In the genomic region with DNA sequence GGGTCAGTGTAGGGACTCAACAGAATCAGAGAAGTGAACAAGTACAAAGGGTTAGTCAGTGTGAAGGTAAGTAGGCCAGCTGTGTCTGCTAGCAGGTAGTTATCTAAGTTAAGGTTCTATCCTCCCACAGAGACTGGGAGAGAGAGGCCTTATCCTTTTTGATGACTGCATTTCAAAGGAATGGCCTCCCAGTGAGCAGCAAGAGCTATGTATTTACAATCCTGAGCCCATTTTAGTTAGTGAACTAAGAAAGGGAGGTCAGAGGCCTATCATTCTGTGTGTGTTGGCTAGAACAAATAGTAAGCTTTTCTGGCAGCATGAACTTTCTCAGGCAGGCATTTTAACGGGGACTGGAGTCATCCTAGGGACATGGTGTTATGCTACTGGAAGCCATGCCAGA, we compare ENCODE assay signal across 14 cellular contexts.
DNase-seq lines count a peak whose midpoint lies in the region; ATAC-seq, FAIRE-seq and TF ChIP-seq lines count a peak whose summit lies in the region.
"Had no signal": no experiment of that assay in that cellular context is flagged by ENCODE, and none has a peak within 500 bp of the region (broad histone marks: within the 10 kb centered on the region; RNA-seq: fewer than 3 reads in every experiment).

No MANE protein-coding gene starts in this region.

- H3K4me2 ChIP-seq in H1 (ENCODE audit: insufficient read depth in 1 of 2, low read depth in 2 of 2, low read length in 2 of 2) = no peak overlapping the region
- H3K4me2 ChIP-seq in mesenchymal stem cell (ENCODE audit: low read length, poor library complexity, severe bottlenecking) = peak overlapping the region; percentile 33
- H3K4me2 ChIP-seq: BLaER1 treated with 17β-estradiol and CSF1 and Interleukin-3, amounts not matched to agents 10 nM and 100 nM had no signal

- H3K23ac ChIP-seq in H1 (ENCODE audit: insufficient read length) = no peak overlapping the region
- H3K23ac ChIP-seq in mesenchymal stem cell (ENCODE audit: low read length in 2 of 2) = no peak overlapping the region

- H3K4me3 ChIP-seq in H1 (ENCODE audit: extremely low read depth in 1 of 4, insufficient read depth in 2 of 4, low read depth in 3 of 4, low read length in 4 of 4) = no peak overlapping the region
- H3K4me3 ChIP-seq in mesenchymal stem cell (ENCODE audit: insufficient read depth in 1 of 2, low read depth in 1 of 2, low read length in 2 of 2) = no peak overlapping the region
- H3K4me3 ChIP-seq: BLaER1 treated with 17β-estradiol and CSF1 and Interleukin-3, amounts not matched to agents 10 nM and 100 nM had no signal

- no peaks in the 10 kb centered on the region for H3K36me3 Mint-ChIP-seq in stimulated activated naive B cell treated with anti-CD40 and anti-IgM and Interleukin-4, amounts not matched to agents 10 μg/mL and 1 μg/mL and 100 μg/mL, for 72 hours
- H3K36me3 Mint-ChIP-seq: activated naive CD8-positive, alpha-beta T cell treated with anti-CD3 and anti-CD28 coated beads, Interleukin-2, amount 10 ng/mL, durations not matched to agents 7 days and 5 days; memory B cell; stimulated activated effector memory CD8-positive, alpha-beta T cell treated with anti-CD3 and anti-CD28 coated beads, Interleukin-12 subunit alpha, Interleukin-12 subunit beta, amount 100 ng/mL, for 72 hours had no signal

- no peak overlapping the region for H2BK20ac ChIP-seq in H1 (ENCODE audit: low read length)

- TF ChIP-seq RAD21 in H1 (IDR thresholded peaks at IDR 0.05 in 1 of 2, conservative IDR thresholded peaks at IDR 0.05 in 1 of 2; ENCODE audit: low read depth in 2 of 2, low read length in 2 of 2) = no peak; a peak in 1 of 4 replicates

- H3K79me1 ChIP-seq in H1 (ENCODE audit: low read depth, low read length) = no peaks in the 10 kb centered on the region
- H3K79me1 ChIP-seq in mesenchymal stem cell (replicated peaks; ENCODE audit: low read length, poor library complexity, severe bottlenecking) = no peaks in the 10 kb centered on the region

- H3K79me2 ChIP-seq in H1 (ENCODE audit: control insufficient read depth in 1 of 2, insufficient read depth in 2 of 2, low read length in 2 of 2) = no peaks in the 10 kb centered on the region

- no peak for ATAC-seq in stimulated activated naive B cell treated with anti-CD40 and anti-IgM and Interleukin-4, amounts not matched to agents 10 μg/mL and 1 μg/mL and 100 μg/mL, for 72 hours (replicated peaks)
- ATAC-seq in activated CD4-positive, CD25-positive, alpha-beta regulatory T cell treated with anti-CD3 and anti-CD28 coated beads, Interleukin-2, amount 50 U/mL, for 24 hours = no peak
- ATAC-seq in GM21786 (IDR thresholded peaks at IDR 0.05; ENCODE audit: unreplicated experiment) = no peak
- ATAC-seq: activated CD8-positive, alpha-beta T cell treated with anti-CD3 and anti-CD28 coated beads, Interleukin-2, amount 10 ng/mL, durations not matched to agents 7 days and 5 days; stimulated activated effector memory CD8-positive, alpha-beta T cell treated with anti-CD3 and anti-CD28 coated beads, Interleukin-12 subunit alpha, Interleukin-12 subunit beta, amount 100 ng/mL, for 72 hours had no signal

- H3K14ac ChIP-seq in H1 (ENCODE audit: insufficient read length) (no peak overlapping the region), mesenchymal stem cell (ENCODE audit: low read length in 2 of 2) (no peak overlapping the region)

- H3K27ac ChIP-seq in H1 (ENCODE audit: low read depth, low read length) (no peak overlapping the region), mesenchymal stem cell (ENCODE audit: low read length, poor library complexity, severe bottlenecking) (peak overlapping the region; percentile 89)
- H3K27ac ChIP-seq: BLaER1 treated with 17β-estradiol and CSF1 and Interleukin-3, amounts not matched to agents 10 nM and 100 nM had no signal

- no peak overlapping the region for H2AFZ ChIP-seq in H1 (ENCODE audit: low read length)
- H2AFZ ChIP-seq in mesenchymal stem cell (ENCODE audit: low read depth, low read length) = no peak overlapping the region

- no peak overlapping the region for H3K4me3 Mint-ChIP-seq in stimulated activated naive B cell treated with anti-CD40 and anti-IgM and Interleukin-4, amounts not matched to agents 10 μg/mL and 1 μg/mL and 100 μg/mL, for 72 hours
- H3K4me3 Mint-ChIP-seq: activated CD8-positive, alpha-beta T cell treated with anti-CD3 and anti-CD28 coated beads, Interleukin-2, amount 10 ng/mL, durations not matched to agents 7 days and 5 days; activated naive CD8-positive, alpha-beta T cell treated with anti-CD3 and anti-CD28 coated beads, Interleukin-2, amount 10 ng/mL, durations not matched to agents 7 days and 5 days; memory B cell; stimulated activated effector memory CD8-positive, alpha-beta T cell treated with anti-CD3 and anti-CD28 coated beads, Interleukin-12 subunit alpha, Interleukin-12 subunit beta, amount 100 ng/mL, for 72 hours had no signal

- H2BK5ac ChIP-seq in H1 (ENCODE audit: low read depth, low read length) = no peak overlapping the region
- H2BK5ac ChIP-seq in mesenchymal stem cell (ENCODE audit: low read depth, low read length, poor library complexity, severe bottlenecking) = no peak overlapping the region

- no peak overlapping the region for H2BK120ac ChIP-seq in H1 (replicated peaks; ENCODE audit: low read depth, low read length)
- no peak overlapping the region for H2BK120ac ChIP-seq in mesenchymal stem cell (ENCODE audit: low read depth, low read length)

- no peak overlapping the region for H3K9ac ChIP-seq in H1 (replicated peaks in 1 of 4; ENCODE audit: extremely low read depth in 1 of 4, low read depth in 3 of 4, low read length in 3 of 4)
- H3K9ac ChIP-seq in mesenchymal stem cell (ENCODE audit: low read length) = no peak overlapping the region
- H3K9ac ChIP-seq: BLaER1 treated with 17β-estradiol and CSF1 and Interleukin-3, amounts not matched to agents 10 nM and 100 nM had no signal

- no peak overlapping the region for H3K56ac ChIP-seq in H1 (replicated peaks; ENCODE audit: insufficient read length, low read depth, low read length)

- H3K36me3 ChIP-seq in H1 (ENCODE audit: control insufficient read depth in 2 of 4, insufficient read depth in 4 of 4, low read length in 3 of 4) (no peaks in the 10 kb centered on the region), mesenchymal stem cell (ENCODE audit: control insufficient read depth in 1 of 2, insufficient read depth in 2 of 2, low read depth in 1 of 2, low read length in 2 of 2) (no peaks in the 10 kb centered on the region)
- H3K36me3 ChIP-seq: BLaER1 treated with 17β-estradiol and CSF1 and Interleukin-3, amounts not matched to agents 10 nM and 100 nM had no signal

- peak; percentile 88 for FAIRE-seq in H1 (lab: Jason Lieb, UNC)

- H2AK5ac ChIP-seq in H1 (ENCODE audit: low read depth, low read length) (no peak overlapping the region), mesenchymal stem cell (ENCODE audit: low read length, severe bottlenecking) (no peak overlapping the region)

- in situ Hi-C loops in ACHN (cut with HindIII; ENCODE audit: low pct_ligation_motif_present, low pct_unique_long_range_greater_than_20kb, low sequenced_read_pairs) = no loop called here

- H4K91ac ChIP-seq in H1 (replicated peaks; ENCODE audit: insufficient read length, low read length) = no peak overlapping the region
- no peak overlapping the region for H4K91ac ChIP-seq in mesenchymal stem cell (ENCODE audit: low read length)

- no peaks in the 10 kb centered on the region for H3K4me1 Mint-ChIP-seq in stimulated activated naive B cell treated with anti-CD40 and anti-IgM and Interleukin-4, amounts not matched to agents 10 μg/mL and 1 μg/mL and 100 μg/mL, for 72 hours
- H3K4me1 Mint-ChIP-seq: activated naive CD8-positive, alpha-beta T cell treated with anti-CD3 and anti-CD28 coated beads, Interleukin-2, amount 10 ng/mL, durations not matched to agents 7 days and 5 days; memory B cell; stimulated activated effector memory CD8-positive, alpha-beta T cell treated with anti-CD3 and anti-CD28 coated beads, Interleukin-12 subunit alpha, Interleukin-12 subunit beta, amount 100 ng/mL, for 72 hours had no signal

- H3K18ac ChIP-seq in H1 (ENCODE audit: extremely low read depth, low read length) (no peak overlapping the region), mesenchymal stem cell (ENCODE audit: low read depth in 1 of 2, low read length in 2 of 2) (no peak overlapping the region)

- H3K27me3 ChIP-seq in H1 (replicated peaks in 1 of 4; ENCODE audit: control insufficient read depth in 3 of 4, extremely low read depth in 1 of 4, insufficient read depth in 3 of 4, low read length in 3 of 4) = peaks cover 10 to 38% (median 25%) of the 10 kb centered on the region in 4 experiments
- no peaks in the 10 kb centered on the region for H3K27me3 ChIP-seq in mesenchymal stem cell (ENCODE audit: control insufficient read depth in 1 of 2, insufficient read depth in 1 of 2, low read length in 2 of 2)

- H2BK12ac ChIP-seq in H1 (ENCODE audit: low read depth, low read length) (no peak overlapping the region), mesenchymal stem cell (ENCODE audit: low read length in 2 of 2) (no peak overlapping the region)

- H3K27ac Mint-ChIP-seq in stimulated activated naive B cell treated with anti-CD40 and anti-IgM and Interleukin-4, amounts not matched to agents 10 μg/mL and 1 μg/mL and 100 μg/mL, for 72 hours = no peak overlapping the region
- H3K27ac Mint-ChIP-seq: activated CD8-positive, alpha-beta T cell treated with anti-CD3 and anti-CD28 coated beads, Interleukin-2, amount 10 ng/mL, durations not matched to agents 7 days and 5 days; activated naive CD8-positive, alpha-beta T cell treated with anti-CD3 and anti-CD28 coated beads, Interleukin-2, amount 10 ng/mL, durations not matched to agents 7 days and 5 days; memory B cell; stimulated activated effector memory CD8-positive, alpha-beta T cell treated with anti-CD3 and anti-CD28 coated beads, Interleukin-12 subunit alpha, Interleukin-12 subunit beta, amount 100 ng/mL, for 72 hours had no signal

- TF ChIP-seq POLR2A in H1 (IDR thresholded peaks at IDR 0.05; ENCODE audit: control extremely low read depth in 1 of 2, low read depth in 2 of 2, low read length in 2 of 2) = no peak

- DNase-seq in ACHN (peak; percentile 95), HS-5 (ENCODE audit: low read depth) (peak; percentile 33), H1 (ENCODE audit: low read depth in 1 of 2, low spot score in 2 of 2) (peak; percentile 49 to 55), mesenchymal stem cell (peak; percentile 72), SKM-1 (lab: John Stamatoyannopoulos, UW; ENCODE audit: unreplicated experiment) (no peak)
- DNase-seq in stimulated activated naive B cell treated with anti-CD40 and anti-IgM and Interleukin-4, amounts not matched to agents 10 μg/mL and 1 μg/mL and 100 μg/mL, for 72 hours = no peak
- DNase-seq: activated CD8-positive, alpha-beta T cell treated with anti-CD3 and anti-CD28 coated beads, Interleukin-2, amount 10 ng/mL, durations not matched to agents 7 days and 5 days; activated naive CD8-positive, alpha-beta T cell treated with anti-CD3 and anti-CD28 coated beads, Interleukin-2, amount 10 ng/mL, durations not matched to agents 7 days and 5 days; NCI-H446 had no signal

- no peaks in the 10 kb centered on the region for H4K20me1 ChIP-seq in H1 (replicated peaks in 1 of 2; ENCODE audit: control insufficient read depth in 1 of 2, insufficient read depth in 2 of 2, low read length in 2 of 2)
- H4K20me1 ChIP-seq: BLaER1 treated with 17β-estradiol and CSF1 and Interleukin-3, amounts not matched to agents 10 nM and 100 nM had no signal

- POLR2A ChIA-PET in H1 (lab: Charles Lee; ENCODE audit: partially characterized antibody) = no interaction called here

- 20% methylated on average over 1 of the region's 1 CpG; no CpG with 5 or more reads in 1 of the 2 experiments for WGBS in H1 (ENCODE audit: extremely low coverage in 1 of 2, insufficient coverage in 1 of 2, insufficient read length in 1 of 2, insufficient replicate concordance in 2 of 2, low coverage in 1 of 2, low lambda C conversion rate in 2 of 2, missing lambda C conversion rate in 1 of 2), 2 experiments
- WGBS in mesenchymal stem cell = 0% methylated on average over 1 of the region's 1 CpG

- no peaks in the 10 kb centered on the region for H3K23me2 ChIP-seq in H1 (ENCODE audit: low read depth, low read length)

- H3K4ac ChIP-seq in H1 (replicated peaks; ENCODE audit: insufficient read length, low read depth, low read length) (no peak overlapping the region), mesenchymal stem cell (ENCODE audit: low read depth in 1 of 2, low read length in 2 of 2) (no peak overlapping the region)

- CTCF ChIA-PET in H1 (lab: Charles Lee; ENCODE audit: partially characterized antibody) = interaction anchor here (0.9 to 1.5 kb wide), 2 partner anchors 10 to 12 kb away, joined by 3 to 4 read pairs; no protein-coding TSS in a partner anchor

- TF ChIP-seq EP300 in H1 (IDR thresholded peaks at IDR 0.05; ENCODE audit: borderline replicate concordance in 1 of 2, low read depth in 2 of 2, low read length in 2 of 2) = peak in 1 of 2 experiments; percentile 44; a peak in 1 of 3 replicates

- H2BK15ac ChIP-seq in H1 (ENCODE audit: low read length) = no peak overlapping the region
- no peak overlapping the region for H2BK15ac ChIP-seq in mesenchymal stem cell (ENCODE audit: low read depth, poor library complexity, severe bottlenecking)

- TF ChIP-seq CTCF in H1 (IDR thresholded peaks at IDR 0.05; ENCODE audit: control extremely low read depth in 1 of 3, insufficient read depth in 1 of 3, low read depth in 1 of 3, low read length in 3 of 3) = no peak

- H3K9me3 ChIP-seq in H1 (ENCODE audit: insufficient read depth in 2 of 2, low read depth in 1 of 2, low read length in 1 of 2) = no peaks in the 10 kb centered on the region
- H3K9me3 ChIP-seq in mesenchymal stem cell (ENCODE audit: control insufficient read depth, low read length) = no peaks in the 10 kb centered on the region
- H3K9me3 ChIP-seq: BLaER1 treated with 17β-estradiol and CSF1 and Interleukin-3, amounts not matched to agents 10 nM and 100 nM had no signal

- H4K5ac ChIP-seq in H1 (ENCODE audit: insufficient read length, low read depth, low read length) = no peak overlapping the region

- H3K27me3 Mint-ChIP-seq in stimulated activated naive B cell treated with anti-CD40 and anti-IgM and Interleukin-4, amounts not matched to agents 10 μg/mL and 1 μg/mL and 100 μg/mL, for 72 hours = no peaks in the 10 kb centered on the region
- H3K27me3 Mint-ChIP-seq: activated naive CD8-positive, alpha-beta T cell treated with anti-CD3 and anti-CD28 coated beads, Interleukin-2, amount 10 ng/mL, durations not matched to agents 7 days and 5 days; memory B cell had no signal

- H4K8ac ChIP-seq in H1 (ENCODE audit: extremely low read depth, insufficient read depth, low read length) = no peak overlapping the region
- no peak overlapping the region for H4K8ac ChIP-seq in mesenchymal stem cell (ENCODE audit: low read length)

- no peaks in the 10 kb centered on the region for H3K9me3 Mint-ChIP-seq in stimulated activated naive B cell treated with anti-CD40 and anti-IgM and Interleukin-4, amounts not matched to agents 10 μg/mL and 1 μg/mL and 100 μg/mL, for 72 hours
- H3K9me3 Mint-ChIP-seq: activated naive CD8-positive, alpha-beta T cell treated with anti-CD3 and anti-CD28 coated beads, Interleukin-2, amount 10 ng/mL, durations not matched to agents 7 days and 5 days; memory B cell; stimulated activated effector memory CD8-positive, alpha-beta T cell treated with anti-CD3 and anti-CD28 coated beads, Interleukin-12 subunit alpha, Interleukin-12 subunit beta, amount 100 ng/mL, for 72 hours had no signal

- H3K4me1 ChIP-seq in H1 (replicated peaks in 1 of 4; ENCODE audit: control insufficient read depth in 3 of 4, insufficient read depth in 4 of 4, low read length in 3 of 4) (0 out of 7 replicates have a peak, but pooled peaks cover 0 to 2% (median 0%) of the 10 kb centered on the region in 4 experiments), mesenchymal stem cell (ENCODE audit: control insufficient read depth, insufficient read depth, low read depth, low read length) (peaks cover 1% of the 10 kb centered on the region)
- H3K4me1 ChIP-seq: BLaER1 treated with 17β-estradiol and CSF1 and Interleukin-3, amounts not matched to agents 10 nM and 100 nM had no signal

Comparison
In these comparisons a context has a peak if more than half of its experiments do, and no peak if none do; other contexts are left out.
1. DNase-seq: peak in ACHN (single experiment), HS-5 (single experiment), H1 (2 of 2) and mesenchymal stem cell (single experiment); none in SKM-1 (single experiment) and stimulated activated naive B cell treated with anti-CD40 and anti-IgM and Interleukin-4, amounts not matched to agents 10 μg/mL and 1 μg/mL and 100 μg/mL, for 72 hours (single experiment).